ENCODE assay signal across 2 cellular contexts in genomic region chr16:57590654-57591085, GRCh38.
TF ChIP-seq lines count a peak whose summit lies in the region.

No MANE protein-coding gene starts in this region.

TF ChIP-seq in IMR-90, 13 proteins besides CTCF, POLR2A, EP300 and RAD21:
- peak; percentile 2; the same call in 1 of the 2 replicates for TF ChIP-seq FOS (IDR thresholded peaks at IDR 0.05; ENCODE audit: low read depth, low read length)
- TF ChIP-seq CEBPB (IDR thresholded peaks at IDR 0.05; ENCODE audit: low read depth, low read length) = peak; percentile 38
- TF ChIP-seq USF2 (IDR thresholded peaks at IDR 0.05; ENCODE audit: low read depth, low read length) = no peak
TF ChIP-seq in IMR-90: peak in this region for 2.

TF ChIP-seq in GM12878, 131 proteins besides CTCF, POLR2A, EP300 and RAD21:
- TF ChIP-seq GABPA (IDR thresholded peaks at IDR 0.05; ENCODE audit: low read depth) (no peak), FOXK2 (IDR thresholded peaks at IDR 0.05) (no peak), STAT1 (conservative IDR thresholded peaks at IDR 0.05) (no peak), JUND (IDR thresholded peaks at IDR 0.05; ENCODE audit: low read depth, low read length) (no peak), TAF1 (IDR thresholded peaks at IDR 0.05; ENCODE audit: borderline replicate concordance, low read depth, low read length) (no peak), HDGF (IDR thresholded peaks at IDR 0.05) (no peak), NR2C2 (IDR thresholded peaks at IDR 0.05; ENCODE audit: borderline replicate concordance, control insufficient read depth, insufficient read length, low read depth) (no peak), E2F4 (IDR thresholded peaks at IDR 0.05; ENCODE audit: low read depth, low read length) (no peak), BACH1 (IDR thresholded peaks at IDR 0.05; ENCODE audit: borderline replicate concordance) (no peak)
TF ChIP-seq in GM12878: peak in this region for 0.
